In genomic region chr7:11758627-11759111, GRCh38 we compare ENCODE assay signal across 19 cellular contexts.
"Had no signal": no experiment of that assay in that cellular context is flagged by ENCODE, and none has a peak within 500 bp of the region (broad histone marks: within the 10 kb centered on the region; RNA-seq: fewer than 3 reads in every experiment).

No MANE protein-coding gene starts in this region.

- H3K27me3 ChIP-seq: adrenal gland, body of pancreas, dorsolateral prefrontal cortex, neutrophil, transverse colon had no signal

- H3K36me3 ChIP-seq: adrenal gland, neutrophil, transverse colon, WERI-Rb-1 had no signal

- H3K27ac Mint-ChIP-seq: activated naive CD4-positive, alpha-beta T cell treated with anti-CD3 and anti-CD28 coated beads, Interleukin-2, amount 50 U/mL, for 72 hours; natural killer cell had no signal

- H3K36me3 Mint-ChIP-seq: activated naive CD4-positive, alpha-beta T cell treated with anti-CD3 and anti-CD28 coated beads, Interleukin-2, amount 50 U/mL, for 72 hours; natural killer cell had no signal

- H3K9me3 Mint-ChIP-seq: activated naive CD4-positive, alpha-beta T cell treated with anti-CD3 and anti-CD28 coated beads, Interleukin-2, amount 50 U/mL, for 72 hours had no signal

- H3K9me3 ChIP-seq: adrenal gland, body of pancreas, neutrophil, transverse colon had no signal

- ATAC-seq: activated naive CD4-positive, alpha-beta T cell treated with anti-CD3 and anti-CD28 coated beads, Interleukin-2, amount 50 U/mL, for 72 hours; body of pancreas; left cardiac atrium; natural killer cell had no signal

- H3K4me3 Mint-ChIP-seq: natural killer cell had no signal

- H3K4me1 ChIP-seq: adrenal gland, body of pancreas, transverse colon had no signal

- H3K27ac ChIP-seq: adrenal gland, body of pancreas, dorsolateral prefrontal cortex, epithelial cell of prostate, neutrophil, transverse colon, WERI-Rb-1 had no signal

- H3K4me3 ChIP-seq: adrenal gland, body of pancreas, dorsolateral prefrontal cortex, transverse colon had no signal

- H3K4me1 Mint-ChIP-seq: natural killer cell had no signal

- DNase-seq: activated CD4-positive, alpha-beta T cell treated with anti-CD3 and anti-CD28 coated beads for 1 hour; activated CD4-positive, alpha-beta T cell treated with anti-CD3 and anti-CD28 coated beads, Interleukin-2, amount 50 U/mL, for 4 hours; activated gamma-delta T cell treated with Interleukin-2 at 50 U/mL for 16 hours; adrenal gland; body of pancreas; caudate nucleus; dorsolateral prefrontal cortex; left cardiac atrium; mesendoderm; natural killer cell; stimulated activated CD4-positive, alpha-beta T cell treated with anti-CD3 and anti-CD28 coated beads, Interleukin-12 subunit alpha, Interleukin-12 subunit beta, amount 100 ng/mL, for 4 hours; stimulated activated CD4-positive, alpha-beta T cell treated with anti-CD3 and anti-CD28 coated beads, Interleukin-1b, Interleukin-23, amount 100 ng/mL, for 48 hours; stimulated activated naive CD4-positive, alpha-beta T cell treated with Interleukin-2 at 50 U/mL for 16 hours; substantia nigra; transverse colon; WERI-Rb-1 had no signal
